In genomic region chr9:124665391-124666058, GRCh38 we compare ENCODE assay signal across 15 cellular contexts.
DNase-seq lines count a peak whose midpoint lies in the region; ATAC-seq lines count a peak whose summit lies in the region.
"Had no signal": no experiment of that assay in that cellular context is flagged by ENCODE, and none has a peak within 500 bp of the region (broad histone marks: within the 10 kb centered on the region; RNA-seq: fewer than 3 reads in every experiment).

No MANE protein-coding gene starts in this region.

- H3K9me3 Mint-ChIP-seq in immature natural killer cell = no peaks in the 10 kb centered on the region
- H3K9me3 Mint-ChIP-seq in activated naive CD8-positive, alpha-beta T cell treated with anti-CD3 and anti-CD28 coated beads for 36 hours = no peaks in the 10 kb centered on the region
- H3K9me3 Mint-ChIP-seq: activated B cell treated with CpG ODN at 0.5 μM for 24 hours had no signal

- H3K4me1 Mint-ChIP-seq in immature natural killer cell = peaks cover 62 to 89% of the 10 kb centered on the region in 2 donors
- H3K4me1 Mint-ChIP-seq in activated naive CD8-positive, alpha-beta T cell treated with anti-CD3 and anti-CD28 coated beads for 36 hours = peaks cover 10% of the 10 kb centered on the region
- H3K4me1 Mint-ChIP-seq: activated B cell treated with CpG ODN at 0.5 μM for 24 hours had no signal

- H3K4me1 ChIP-seq in SJCRH30 (peaks cover 18% of the 10 kb centered on the region), skeletal muscle satellite cell (ENCODE audit: control insufficient read depth, insufficient read depth, low read length) (peaks cover 48% of the 10 kb centered on the region)

- H3K27ac Mint-ChIP-seq in immature natural killer cell = peak overlapping the region; percentile 21 to 71 (median 58)
- no peak overlapping the region for H3K27ac Mint-ChIP-seq in activated naive CD8-positive, alpha-beta T cell treated with anti-CD3 and anti-CD28 coated beads for 36 hours
- H3K27ac Mint-ChIP-seq: activated B cell treated with CpG ODN at 0.5 μM for 24 hours had no signal

- H3K9me3 ChIP-seq in SJCRH30 (replicated peaks) (no peaks in the 10 kb centered on the region), skeletal muscle satellite cell (replicated peaks; ENCODE audit: low read length) (no peaks in the 10 kb centered on the region)

- no peak overlapping the region for H3K9ac ChIP-seq in skeletal muscle satellite cell (ENCODE audit: low read depth, low read length)

- peaks cover 0 to 3% (median 0%) of the 10 kb centered on the region in 3 donors for H3K36me3 Mint-ChIP-seq in immature natural killer cell
- peaks cover 2% of the 10 kb centered on the region for H3K36me3 Mint-ChIP-seq in activated naive CD8-positive, alpha-beta T cell treated with anti-CD3 and anti-CD28 coated beads for 36 hours

- peak overlapping the region in 4 of 5 donors; percentile 6 to 53 (median 14) for H3K4me3 Mint-ChIP-seq in immature natural killer cell
- H3K4me3 Mint-ChIP-seq in activated naive CD8-positive, alpha-beta T cell treated with anti-CD3 and anti-CD28 coated beads for 36 hours = no peak overlapping the region
- H3K4me3 Mint-ChIP-seq: activated B cell treated with CpG ODN at 0.5 μM for 24 hours had no signal

- peaks cover 2 to 4% (median 3%) of the 10 kb centered on the region in 3 donors for H3K27me3 Mint-ChIP-seq in immature natural killer cell (ENCODE audit: low read depth in 3 of 3)
- H3K27me3 Mint-ChIP-seq in activated naive CD8-positive, alpha-beta T cell treated with anti-CD3 and anti-CD28 coated beads for 36 hours = no peaks in the 10 kb centered on the region
- H3K27me3 Mint-ChIP-seq: activated B cell treated with CpG ODN at 0.5 μM for 24 hours had no signal

- H3K36me3 ChIP-seq in SJCRH30 (peaks cover 58% of the 10 kb centered on the region), skeletal muscle satellite cell (ENCODE audit: insufficient read depth, low read length) (no peaks in the 10 kb centered on the region)

- DNase-seq in DMS53 (lab: John Stamatoyannopoulos, UW) (peak; percentile 29), DMS53 treated with DMSO at 0.1 percent for 48 hours (lab: John Stamatoyannopoulos, UW; ENCODE audit: unreplicated experiment) (no peak), SJCRH30 (peak in 1 of 2 experiments; percentile 38), immature natural killer cell (no peak)
- DNase-seq in activated naive CD8-positive, alpha-beta T cell treated with anti-CD3 and anti-CD28 coated beads for 36 hours = no peak
- DNase-seq: activated B cell treated with CpG ODN at 0.5 μM for 24 hours; activated T-cell treated with anti-CD3 and anti-CD28 coated beads, Interleukin-2, amount 50 U/mL, for 1 hour; aorta; NCI-H526 had no signal

- ATAC-seq in GM21390 (IDR thresholded peaks at IDR 0.05; ENCODE audit: unreplicated experiment) (no peak), HG02852 (IDR thresholded peaks at IDR 0.05; ENCODE audit: unreplicated experiment) (no peak)
- ATAC-seq: sciatic nerve had no signal

- H3K27ac ChIP-seq in SJCRH30 = peak overlapping the region; percentile 29
- H3K27ac ChIP-seq: 22Rv1, SK-N-MC had no signal

- H3K27me3 ChIP-seq in SJCRH30 (no peaks in the 10 kb centered on the region), skeletal muscle satellite cell (ENCODE audit: control insufficient read depth, insufficient read depth, low read length) (no peaks in the 10 kb centered on the region)

- peak overlapping the region; percentile 51 for H3K4me2 ChIP-seq in skeletal muscle satellite cell (ENCODE audit: low read length)

- H3K4me3 ChIP-seq in SJCRH30 = no peak overlapping the region
- H3K4me3 ChIP-seq in skeletal muscle satellite cell (ENCODE audit: low read length) = peak overlapping the region; percentile 24
- H3K4me3 ChIP-seq: SK-N-MC had no signal
